24 cellular contexts compared by ENCODE assay signal in the genomic region with DNA sequence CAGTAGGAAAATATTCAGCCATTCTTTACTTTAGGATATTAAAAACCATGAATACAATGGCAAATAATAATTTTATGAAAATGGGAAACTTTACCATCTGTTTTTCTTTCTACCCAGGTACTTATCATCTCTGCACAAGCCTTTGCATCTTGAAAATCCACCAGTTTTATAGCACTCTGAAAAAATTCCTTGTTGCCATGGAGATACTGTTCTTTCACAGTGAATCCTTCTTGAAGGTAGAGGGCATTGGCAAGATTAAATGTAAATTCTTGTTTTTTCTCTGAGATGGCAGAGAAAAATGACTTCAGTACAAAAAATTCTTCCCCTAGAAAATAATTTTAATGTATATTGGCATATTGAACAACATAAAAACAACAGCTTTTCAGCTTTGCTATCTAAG. TPM values are rescaled to one million over a fixed set of nuclear protein-coding genes. Genes with fewer than 3 reads are reported as not detected.
DNase-seq lines count a peak whose midpoint lies in the region; ATAC-seq and TF ChIP-seq lines count a peak whose summit lies in the region.
"Had no signal": no experiment of that assay in that cellular context is flagged by ENCODE, and none has a peak within 500 bp of the region (broad histone marks: within the 10 kb centered on the region; RNA-seq: fewer than 3 reads in every experiment).

No MANE protein-coding gene starts in this region.

- peaks cover 15% of the 10 kb centered on the region for H3K4me1 Mint-ChIP-seq in GM23338
- H3K4me1 Mint-ChIP-seq in activated CD4-positive, alpha-beta memory T cell treated with anti-CD3 and anti-CD28 coated beads for 36 hours (ENCODE audit: low read depth), result no peaks in the 10 kb centered on the region
- H3K4me1 Mint-ChIP-seq: CD14-positive monocyte; CD8-positive, alpha-beta memory T cell had no signal

- POLR2A ChIA-PET in activated CD4-positive, alpha-beta memory T cell treated with anti-CD3 and anti-CD28 coated beads for 36 hours (lab: Charles Lee), result interaction anchor here (0.5 kb wide), 1 partner anchor 48 kb away, joined by 3 read pairs; no protein-coding TSS in a partner anchor

- H3F3A ChIP-seq in GM23338 (replicated peaks; ENCODE audit: low read depth), result no peaks in the 10 kb centered on the region

- no peak overlapping the region for H3K27ac ChIP-seq in GM23338 (ENCODE audit: low read depth)
- H3K27ac ChIP-seq: A549; BLaER1 treated with 17β-estradiol and CSF1 and Interleukin-3, amounts not matched to agents 10 nM and 100 nM had no signal

- intact Hi-C loops in activated CD4-positive, alpha-beta memory T cell treated with anti-CD3 and anti-CD28 coated beads for 36 hours (cut with micrococcal nuclease), result no loop called here

- no peak overlapping the region for H2AFZ ChIP-seq in GM23338

- H3K4me3 ChIP-seq in GM23338, result no peak overlapping the region
- H3K4me3 ChIP-seq: A549; BLaER1 treated with 17β-estradiol and CSF1 and Interleukin-3, amounts not matched to agents 10 nM and 100 nM had no signal

- H3K79me2 ChIP-seq in GM23338 (replicated peaks; ENCODE audit: insufficient read depth), result no peaks in the 10 kb centered on the region

- peak overlapping the region; percentile 11; the same call in 1 of the 2 replicates for H3K4me2 ChIP-seq in GM23338
- H3K4me2 ChIP-seq: A549; BLaER1 treated with 17β-estradiol and CSF1 and Interleukin-3, amounts not matched to agents 10 nM and 100 nM had no signal

- no peaks in the 10 kb centered on the region for H4K20me1 ChIP-seq in GM23338 (replicated peaks; ENCODE audit: insufficient read depth)
- H4K20me1 ChIP-seq: BLaER1 treated with 17β-estradiol and CSF1 and Interleukin-3, amounts not matched to agents 10 nM and 100 nM had no signal

- H3K9me3 Mint-ChIP-seq in GM23338, result no peaks in the 10 kb centered on the region
- H3K9me3 Mint-ChIP-seq in activated CD4-positive, alpha-beta memory T cell treated with anti-CD3 and anti-CD28 coated beads for 36 hours, result no peaks in the 10 kb centered on the region
- H3K9me3 Mint-ChIP-seq: CD4-positive, alpha-beta T cell; CD8-positive, alpha-beta memory T cell had no signal

- no peak overlapping the region for H3K4me3 Mint-ChIP-seq in GM23338
- no peak overlapping the region for H3K4me3 Mint-ChIP-seq in activated CD4-positive, alpha-beta memory T cell treated with anti-CD3 and anti-CD28 coated beads for 36 hours
- H3K4me3 Mint-ChIP-seq: CD14-positive monocyte; CD4-positive, alpha-beta T cell; CD8-positive, alpha-beta memory T cell had no signal

- ATAC-seq in GM23338 (no peak), HG02885 (IDR thresholded peaks at IDR 0.05; ENCODE audit: poor library complexity, unreplicated experiment) (no peak)
- ATAC-seq: A549 had no signal

- H3K9me2 ChIP-seq in GM23338 (ENCODE audit: insufficient read depth), result 0 out of 2 replicates have a peak, but pooled peaks cover 5% of the 10 kb centered on the region

- peaks cover 17% of the 10 kb centered on the region for H3K4me1 ChIP-seq in GM23338 (ENCODE audit: insufficient read depth)
- H3K4me1 ChIP-seq: A549; BE2C; BLaER1 treated with 17β-estradiol and CSF1 and Interleukin-3, amounts not matched to agents 10 nM and 100 nM had no signal

- no peak overlapping the region for H3K27ac Mint-ChIP-seq in GM23338
- H3K27ac Mint-ChIP-seq in activated CD4-positive, alpha-beta memory T cell treated with anti-CD3 and anti-CD28 coated beads for 36 hours, result no peak overlapping the region
- H3K27ac Mint-ChIP-seq: CD14-positive monocyte; CD4-positive, alpha-beta T cell; CD8-positive, alpha-beta memory T cell had no signal

- H3K27me3 ChIP-seq in GM23338 (ENCODE audit: insufficient read depth), result no peaks in the 10 kb centered on the region
- H3K27me3 ChIP-seq: BE2C; BLaER1 treated with 17β-estradiol and CSF1 and Interleukin-3, amounts not matched to agents 10 nM and 100 nM had no signal

- no peak for TF ChIP-seq CTCF in GM23338 (conservative IDR thresholded peaks at IDR 0.05; ENCODE audit: low read depth in 2 of 2)

- DNase-seq in DMS53 (lab: John Stamatoyannopoulos, UW) (peak; percentile 20), DMS53 treated with DMSO at 0.1 percent for 48 hours (lab: John Stamatoyannopoulos, UW; ENCODE audit: unreplicated experiment) (no peak), GM23338 (ENCODE audit: low spot score) (no peak), inferior parietal cortex (ENCODE audit: extremely low spot score) (peak; percentile 61), putamen (ENCODE audit: low spot score) (peak; percentile 56)
- DNase-seq in activated CD4-positive, alpha-beta memory T cell treated with anti-CD3 and anti-CD28 coated beads for 36 hours, result no peak
- DNase-seq: 8988T; ACHN; AML-193; BE2C; CD4-positive, alpha-beta T cell; CD8-positive, alpha-beta memory T cell; DMS153; DMS79 treated with DMSO at 0.1 percent for 48 hours; GF-D8; H7; HCEC 1CT had no signal

- H3K36me3 ChIP-seq in GM23338 (ENCODE audit: insufficient read depth), result no peaks in the 10 kb centered on the region
- H3K36me3 ChIP-seq: BE2C; BLaER1 treated with 17β-estradiol and CSF1 and Interleukin-3, amounts not matched to agents 10 nM and 100 nM had no signal

- no peaks in the 10 kb centered on the region for H3K36me3 Mint-ChIP-seq in GM23338 (ENCODE audit: low read depth)
- H3K36me3 Mint-ChIP-seq in activated CD4-positive, alpha-beta memory T cell treated with anti-CD3 and anti-CD28 coated beads for 36 hours, result no peaks in the 10 kb centered on the region
- H3K36me3 Mint-ChIP-seq: CD8-positive, alpha-beta memory T cell had no signal

- H3K27me3 Mint-ChIP-seq in GM23338 (ENCODE audit: insufficient read depth, low read depth, poor library complexity), result no peaks in the 10 kb centered on the region
- peaks cover 6% of the 10 kb centered on the region for H3K27me3 Mint-ChIP-seq in activated CD4-positive, alpha-beta memory T cell treated with anti-CD3 and anti-CD28 coated beads for 36 hours
- H3K27me3 Mint-ChIP-seq: CD4-positive, alpha-beta T cell had no signal

- CTCF ChIA-PET in activated CD4-positive, alpha-beta memory T cell treated with anti-CD3 and anti-CD28 coated beads for 36 hours (lab: Charles Lee), result interaction anchor here (2.1 kb wide), 1 partner anchor 87 kb away, joined by 5 read pairs; a partner anchor contains a TSS

TF ChIP-seq in GM23338, 12 proteins besides CTCF, POLR2A, EP300 and RAD21:
- TF ChIP-seq EZH2phosphoT487 (IDR thresholded peaks at IDR 0.05; ENCODE audit: unreplicated experiment), result no peak
- TF ChIP-seq ZNF114 (CRISPR knock-in tag; IDR thresholded peaks at IDR 0.05), result no peak
- TF ChIP-seq CREB1 (CRISPR knock-in tag; IDR thresholded peaks at IDR 0.05; ENCODE audit: low read depth), result no peak

RNA-seq across cellular contexts. Expression of a gene that starts 6.9 kb away (rescaled TPM):
- total RNA-seq in GM23338 (2014; rRNA removed; shearing (Covaris generic)), result 1.8 and 2.5 TPM in 2 replicates
- 0.57 and 0.68 TPM in 2 replicates for polyA plus RNA-seq in GM23338 (2016; fragmentation: Nextera tagmentation; extraction: Ambion mirVana)
- not detected for total RNA-seq in activated CD4-positive, alpha-beta memory T cell treated with anti-CD3 and anti-CD28 coated beads for 36 hours
- total RNA-seq: CD4-positive, alpha-beta T cell; CD8-positive, alpha-beta memory T cell; Daoy; G401; H7 had no signal
- polyA plus RNA-seq: A549; CD14-positive monocyte; CD8-positive, alpha-beta memory T cell; H1 had no signal

Comparison
In these comparisons a context has a peak if more than half of its experiments do, and no peak if none do; other contexts are left out.
1. DNase-seq: peak in DMS53 (single experiment), inferior parietal cortex (single experiment) and putamen (single experiment); none in DMS53 treated with DMSO at 0.1 percent for 48 hours (single experiment), GM23338 (single experiment) and activated CD4-positive, alpha-beta memory T cell treated with anti-CD3 and anti-CD28 coated beads for 36 hours (single experiment).